In genomic region chr13:76331948-76332712, GRCh38 we compare ENCODE assay signal across 19 cellular contexts.
DNase-seq lines count a peak whose midpoint lies in the region; ATAC-seq and TF ChIP-seq lines count a peak whose summit lies in the region.
"Had no signal": no experiment of that assay in that cellular context is flagged by ENCODE, and none has a peak within 500 bp of the region (broad histone marks: within the 10 kb centered on the region; RNA-seq: fewer than 3 reads in every experiment).

No MANE protein-coding gene starts in this region.

- H3K79me2 ChIP-seq in mammary epithelial cell (ENCODE audit: insufficient read depth, low read length) = no peaks in the 10 kb centered on the region

- no peaks in the 10 kb centered on the region for H3K27me3 Mint-ChIP-seq in MCF 10A (ENCODE audit: insufficient read depth, unreplicated experiment)
- H3K27me3 Mint-ChIP-seq: progenitor cell of endocrine pancreas, T-helper 17 cell had no signal

- BruUV-seq in MCF 10A (replicated peaks; lab: Mats Ljungman, UMichigan) = no TSS peak
- BruUV-seq in mammary epithelial cell (replicated peaks; lab: Mats Ljungman, UMichigan) = no TSS peak

- H3K4me1 ChIP-seq in mammary epithelial cell (ENCODE audit: insufficient read depth, low read length) = no peaks in the 10 kb centered on the region
- H3K4me1 ChIP-seq in upper lobe of right lung = no peaks in the 10 kb centered on the region
- H3K4me1 ChIP-seq: foreskin keratinocyte had no signal

- H3K4me3 ChIP-seq in mammary epithelial cell (replicated peaks in 1 of 3; ENCODE audit: insufficient read depth in 1 of 3, low read depth in 2 of 3, low read length in 3 of 3) (no peak overlapping the region), upper lobe of right lung (no peak overlapping the region)
- H3K4me3 ChIP-seq: dorsolateral prefrontal cortex, tibial nerve had no signal

- H4K20me1 ChIP-seq in mammary epithelial cell (ENCODE audit: insufficient read depth, low read length) = no peaks in the 10 kb centered on the region

- no peak overlapping the region for H2AFZ ChIP-seq in mammary epithelial cell (ENCODE audit: low read depth, low read length)

- DNase-seq in MCF 10A (ENCODE audit: unreplicated experiment) (peak; percentile 39), mammary epithelial cell (no peak), astrocyte of the hippocampus (ENCODE audit: low read depth, low spot score) (peak; percentile 14), iris pigment epithelial cell (ENCODE audit: low read depth) (peak; percentile 86), upper lobe of right lung (no peak), middle frontal gyrus (ENCODE audit: extremely low spot score, low spot score) (no peak)
- DNase-seq: activated CD4-positive, alpha-beta T cell treated with anti-CD3 and anti-CD28 coated beads for 4 hours; activated T-cell treated with anti-CD3 and anti-CD28 coated beads, Interleukin-2, amount 50 U/mL, for 1 hour; dorsolateral prefrontal cortex; foreskin keratinocyte; islet precursor cell; NCI-H510A treated with DMSO at 0.1 percent for 48 hours; stimulated activated CD4-positive, alpha-beta T cell treated with anti-CD3 and anti-CD28 coated beads, Interleukin-2, amount 100 ng/mL, for 24 hours; T-helper 17 cell had no signal

- intact Hi-C loops in MCF 10A (cut with micrococcal nuclease) (no loop called here), mammary epithelial cell (cut with micrococcal nuclease) (no loop called here), upper lobe of right lung (cut with DNase I) (no loop called here)

- dilution Hi-C loops in mammary epithelial cell (cut with HindIII; ENCODE audit: low sequenced_read_pairs) = no loop called here

- POLR2A ChIA-PET in MCF 10A (lab: Yijun Ruan, JAX) = interaction anchor here (0.6 to 1.2 kb wide), 5 partner anchors 8 to 65 kb away, joined by 3 to 4 read pairs (median 3); no protein-coding TSS in a partner anchor

- CTCF ChIA-PET in MCF 10A (lab: Yijun Ruan, JAX) (interaction anchor here (1.0 kb wide), 1 partner anchor 25 kb away, joined by 7 read pairs; no protein-coding TSS in a partner anchor), mammary epithelial cell (lab: Charles Lee; ENCODE audit: low non-redundant PET) (no interaction called here)

- peaks cover 11% of the 10 kb centered on the region for H3K4me1 Mint-ChIP-seq in MCF 10A (ENCODE audit: insufficient read depth, unreplicated experiment)

- H3K9me3 Mint-ChIP-seq in MCF 10A (ENCODE audit: unreplicated experiment) = no peaks in the 10 kb centered on the region

- ATAC-seq in upper lobe of right lung (peak; percentile 69), GM21381 (IDR thresholded peaks at IDR 0.05; ENCODE audit: unreplicated experiment) (no peak), HG03196 (IDR thresholded peaks at IDR 0.05; ENCODE audit: unreplicated experiment) (no peak)
- ATAC-seq: foreskin keratinocyte, HCT116, T-helper 17 cell had no signal

- WGBS in mammary epithelial cell (ENCODE audit: low coverage, missing lambda C conversion rate) = 0% methylated on average over 1 of the region's 1 CpG

- no peak for TF ChIP-seq CTCF in MCF 10A (IDR thresholded peaks at IDR 0.05; ENCODE audit: unreplicated experiment)
- no peak for TF ChIP-seq CTCF in mammary epithelial cell (conservative IDR thresholded peaks at IDR 0.05 in 1 of 2, IDR thresholded peaks at IDR 0.05 in 1 of 2; ENCODE audit: extremely low read depth in 1 of 2, insufficient read depth in 1 of 2, low read depth in 1 of 2, low read length in 2 of 2)
- no peak for TF ChIP-seq CTCF in upper lobe of right lung (IDR thresholded peaks at IDR 0.05)

- H3K9me3 ChIP-seq in mammary epithelial cell (replicated peaks; ENCODE audit: insufficient read depth, low read length) = no peaks in the 10 kb centered on the region
- H3K9me3 ChIP-seq in upper lobe of right lung = no peaks in the 10 kb centered on the region
- H3K9me3 ChIP-seq: tibial nerve had no signal

- H3K27me3 ChIP-seq in mammary epithelial cell (ENCODE audit: insufficient read depth, low read length) (no peaks in the 10 kb centered on the region), upper lobe of right lung (no peaks in the 10 kb centered on the region)
- H3K27me3 ChIP-seq: dorsolateral prefrontal cortex, foreskin keratinocyte, tibial nerve had no signal

- H3K27ac ChIP-seq in mammary epithelial cell (ENCODE audit: insufficient read depth, low read depth, low read length) (no peak overlapping the region), upper lobe of right lung (no peak overlapping the region)
- H3K27ac ChIP-seq: dorsolateral prefrontal cortex, foreskin keratinocyte, tibial nerve had no signal

- no peaks in the 10 kb centered on the region for H3K36me3 Mint-ChIP-seq in MCF 10A (ENCODE audit: insufficient read depth, unreplicated experiment)

- H3K4me3 Mint-ChIP-seq in MCF 10A (ENCODE audit: unreplicated experiment) = no peak overlapping the region
- H3K4me3 Mint-ChIP-seq: T-helper 17 cell had no signal

- H3K9ac ChIP-seq in mammary epithelial cell (ENCODE audit: insufficient read depth, low read length) = no peak overlapping the region

- H3K27ac Mint-ChIP-seq in MCF 10A (ENCODE audit: low read depth, unreplicated experiment) = peak overlapping the region; percentile 33
- H3K27ac Mint-ChIP-seq: progenitor cell of endocrine pancreas, T-helper 17 cell had no signal

- H3K4me2 ChIP-seq in mammary epithelial cell (ENCODE audit: insufficient read depth, low read depth, low read length) = no peak overlapping the region

- H3K36me3 ChIP-seq in mammary epithelial cell (ENCODE audit: insufficient read depth, low read length) (no peaks in the 10 kb centered on the region), upper lobe of right lung (no peaks in the 10 kb centered on the region)
- H3K36me3 ChIP-seq: tibial nerve had no signal

- in situ Hi-C loops in mammary epithelial cell (cut with MboI; ENCODE audit: low sequenced_read_pairs in 2 of 2) = no loop called here

Comparison
In these comparisons a context has a peak if more than half of its experiments do, and no peak if none do; other contexts are left out.
1. DNase-seq: peak in MCF 10A (single experiment), astrocyte of the hippocampus (single experiment) and iris pigment epithelial cell (single experiment); none in mammary epithelial cell (single experiment), upper lobe of right lung (single experiment) and middle frontal gyrus (single experiment).